21 cellular contexts compared by ENCODE assay signal in genomic region chr4:123597586-123597985, GRCh38.
DNase-seq lines count a peak whose midpoint lies in the region; TF ChIP-seq lines count a peak whose summit lies in the region.
"Had no signal": no experiment of that assay in that cellular context is flagged by ENCODE, and none has a peak within 500 bp of the region (broad histone marks: within the 10 kb centered on the region; RNA-seq: fewer than 3 reads in every experiment).

No MANE protein-coding gene starts in this region.

- DNase-seq in RPMI7951 (ENCODE audit: low read depth) = peak; percentile 73
- DNase-seq in endothelial cell (ENCODE audit: low spot score) = no peak
- DNase-seq in mesendoderm = peak; percentile 49
- DNase-seq in middle frontal gyrus (ENCODE audit: extremely low spot score, low spot score) = no peak
- DNase-seq in NCI-H1436 (lab: John Stamatoyannopoulos, UW) = no peak
- no peak for DNase-seq in neural progenitor cell (ENCODE audit: low spot score)
- DNase-seq in NAMALWA (ENCODE audit: low spot score) = no peak
- DNase-seq: activated CD4-positive, alpha-beta T cell treated with anti-CD3 and anti-CD28 coated beads, Interleukin-2, amount 50 U/mL, for 1 hour; activated naive CD4-positive, alpha-beta T cell treated with anti-CD3 and anti-CD28 coated beads, Interleukin-2, amount 50 U/mL, for 16 hours; Calu3; cerebellar nuclear complex; endodermal cell; immature natural killer cell; midbrain; NCI-H2029 treated with DMSO at 0.1 percent for 48 hours; NCI-H524 treated with DMSO at 0.1 percent for 48 hours; nucleus accumbens; sigmoid colon; stimulated activated CD4-positive, alpha-beta T cell treated with anti-CD3 and anti-CD28 coated beads, Interleukin-2, amount 100 ng/mL, for 48 hours; substantia nigra had no signal

- H3K9ac ChIP-seq in BLaER1 treated with 17β-estradiol and CSF1 and Interleukin-3, amounts not matched to agents 10 nM and 100 nM = no peak overlapping the region
- H3K9ac ChIP-seq in mesendoderm (ENCODE audit: low read length) = no peak overlapping the region
- no peak overlapping the region for H3K9ac ChIP-seq in neural progenitor cell

- H3K36me3 Mint-ChIP-seq in endothelial cell (ENCODE audit: low read depth, unreplicated experiment) (no peaks in the 10 kb centered on the region), neural progenitor cell (peaks cover 4% of the 10 kb centered on the region)

- peak overlapping the region in 8 of 11 experiments; percentile 85 to 99 (median 92); a peak in 12 of 22 replicates for H3K27ac ChIP-seq in BLaER1 treated with 17β-estradiol and CSF1 and Interleukin-3, amounts not matched to agents 10 nM and 100 nM
- H3K27ac ChIP-seq in mesendoderm (ENCODE audit: low read depth, low read length) = no peak overlapping the region
- H3K27ac ChIP-seq in neural progenitor cell = no peak overlapping the region
- H3K27ac ChIP-seq: sigmoid colon had no signal

- peaks cover 8% of the 10 kb centered on the region for H3F3A ChIP-seq in neural progenitor cell (ENCODE audit: low read depth)

- peaks cover 28 to 53% (median 48%) of the 10 kb centered on the region in 10 experiments for H3K4me1 ChIP-seq in BLaER1 treated with 17β-estradiol and CSF1 and Interleukin-3, amounts not matched to agents 10 nM and 100 nM
- H3K4me1 ChIP-seq in mesendoderm (ENCODE audit: control insufficient read depth, low read depth, low read length) (peaks cover 2% of the 10 kb centered on the region), neural progenitor cell (peaks cover 20% of the 10 kb centered on the region)

- peaks cover 2% of the 10 kb centered on the region for H3K27me3 Mint-ChIP-seq in endothelial cell (ENCODE audit: unreplicated experiment)
- H3K27me3 Mint-ChIP-seq in neural progenitor cell (ENCODE audit: insufficient read depth, low read depth) = peaks cover 7% of the 10 kb centered on the region

- peak overlapping the region in 6 of 11 experiments; percentile 22 to 83 (median 69); a peak in 10 of 22 replicates for H3K4me2 ChIP-seq in BLaER1 treated with 17β-estradiol and CSF1 and Interleukin-3, amounts not matched to agents 10 nM and 100 nM
- H3K4me2 ChIP-seq in mesendoderm (ENCODE audit: low read length) (no peak overlapping the region), neural progenitor cell (no peak overlapping the region)

- H3K9me3 ChIP-seq in BLaER1 treated with 17β-estradiol and CSF1 and Interleukin-3, amounts not matched to agents 10 nM and 100 nM (replicated peaks in 1 of 11) = peaks cover 0 to 9% (median 0%) of the 10 kb centered on the region in 11 experiments; a peak in 1 of 22 replicates
- no peaks in the 10 kb centered on the region for H3K9me3 ChIP-seq in neural progenitor cell (ENCODE audit: low read depth)
- H3K9me3 ChIP-seq: sigmoid colon had no signal

- H3K18ac ChIP-seq in mesendoderm (ENCODE audit: low read length) = no peak overlapping the region

- no peak overlapping the region for H2AK5ac ChIP-seq in mesendoderm (ENCODE audit: low read length)

- no peak for TF ChIP-seq CTCF in endothelial cell (IDR thresholded peaks at IDR 0.05; ENCODE audit: unreplicated experiment)
- TF ChIP-seq CTCF in neural progenitor cell (IDR thresholded peaks at IDR 0.05) = no peak

- no peak overlapping the region for H3K56ac ChIP-seq in mesendoderm (ENCODE audit: low read length)

- H3K27ac Mint-ChIP-seq in endothelial cell (ENCODE audit: unreplicated experiment) = peak overlapping the region; percentile 71
- H3K27ac Mint-ChIP-seq in neural progenitor cell = no peak overlapping the region
- H3K27ac Mint-ChIP-seq: endodermal cell had no signal

- no peak overlapping the region for H3K4ac ChIP-seq in mesendoderm (ENCODE audit: low read depth, low read length)

- H3K36me3 ChIP-seq in BLaER1 treated with 17β-estradiol and CSF1 and Interleukin-3, amounts not matched to agents 10 nM and 100 nM = no peaks in the 10 kb centered on the region
- H3K36me3 ChIP-seq in mesendoderm (ENCODE audit: control insufficient read depth, insufficient read depth, low read length) (no peaks in the 10 kb centered on the region), neural progenitor cell (no peaks in the 10 kb centered on the region)
- H3K36me3 ChIP-seq: sigmoid colon had no signal

- no peak overlapping the region for H3K23ac ChIP-seq in mesendoderm (ENCODE audit: low read length)

- no peaks in the 10 kb centered on the region for H3K9me3 Mint-ChIP-seq in endothelial cell (ENCODE audit: unreplicated experiment)
- peaks cover 5% of the 10 kb centered on the region for H3K9me3 Mint-ChIP-seq in neural progenitor cell
- H3K9me3 Mint-ChIP-seq: endodermal cell, immature natural killer cell had no signal

- no peak overlapping the region for H2BK120ac ChIP-seq in mesendoderm (ENCODE audit: low read depth, low read length)

- H2AFZ ChIP-seq in neural progenitor cell (replicated peaks) = no peak overlapping the region

- no peaks in the 10 kb centered on the region for H3K79me1 ChIP-seq in mesendoderm (ENCODE audit: low read length)

- no peaks in the 10 kb centered on the region for H4K20me1 ChIP-seq in BLaER1 treated with 17β-estradiol and CSF1 and Interleukin-3, amounts not matched to agents 10 nM and 100 nM
- H4K20me1 ChIP-seq in neural progenitor cell (ENCODE audit: low read depth) = no peaks in the 10 kb centered on the region

- H3K4me1 Mint-ChIP-seq in endothelial cell (ENCODE audit: unreplicated experiment) (peaks cover 68% of the 10 kb centered on the region), neural progenitor cell (peaks cover 28% of the 10 kb centered on the region)

- no peak overlapping the region for H3K4me3 ChIP-seq in BLaER1 treated with 17β-estradiol and CSF1 and Interleukin-3, amounts not matched to agents 10 nM and 100 nM
- H3K4me3 ChIP-seq in mesendoderm (ENCODE audit: low read length) = no peak overlapping the region
- H3K4me3 ChIP-seq in neural progenitor cell = no peak overlapping the region
- H3K4me3 ChIP-seq: sigmoid colon had no signal

- no peak overlapping the region for H2BK5ac ChIP-seq in mesendoderm (ENCODE audit: low read length)

- H2BK15ac ChIP-seq in mesendoderm (replicated peaks; ENCODE audit: low read depth) = no peak overlapping the region

- no CpG with 5 or more reads among the region's 1 CpG for WGBS in mesendoderm (ENCODE audit: extremely low coverage, insufficient coverage, low lambda C conversion rate)

- H3K4me3 Mint-ChIP-seq in endothelial cell (ENCODE audit: unreplicated experiment) (no peak overlapping the region), neural progenitor cell (no peak overlapping the region)
- H3K4me3 Mint-ChIP-seq: endodermal cell, immature natural killer cell had no signal

- no peaks in the 10 kb centered on the region for H3K79me2 ChIP-seq in mesendoderm (ENCODE audit: control insufficient read depth, insufficient read depth, low read length)
- H3K79me2 ChIP-seq in neural progenitor cell (ENCODE audit: low read depth) = no peaks in the 10 kb centered on the region

- no peak overlapping the region for H4K8ac ChIP-seq in mesendoderm (ENCODE audit: low read depth, low read length)

- H3K27me3 ChIP-seq in BLaER1 treated with 17β-estradiol and CSF1 and Interleukin-3, amounts not matched to agents 10 nM and 100 nM = peaks cover 0 to 8% (median 0%) of the 10 kb centered on the region in 11 experiments; a peak in 3 of 22 replicates
- no peaks in the 10 kb centered on the region for H3K27me3 ChIP-seq in mesendoderm (ENCODE audit: insufficient read depth, low read length, poor library complexity)
- H3K27me3 ChIP-seq in neural progenitor cell = no peaks in the 10 kb centered on the region
- H3K27me3 ChIP-seq: sigmoid colon had no signal

- H4K5ac ChIP-seq in mesendoderm (ENCODE audit: low read length) = no peak overlapping the region

Comparison
In these comparisons a context has a peak if more than half of its experiments do, and no peak if none do; other contexts are left out.
1. H3K27ac ChIP-seq: peak in BLaER1 treated with 17β-estradiol and CSF1 and Interleukin-3, amounts not matched to agents 10 nM and 100 nM (8 of 11); none in mesendoderm (single experiment) and neural progenitor cell (single experiment).
2. H3K4me2 ChIP-seq: peak in BLaER1 treated with 17β-estradiol and CSF1 and Interleukin-3, amounts not matched to agents 10 nM and 100 nM (6 of 11); none in mesendoderm (single experiment) and neural progenitor cell (single experiment).
3. DNase-seq: peak in RPMI7951 (single experiment) and mesendoderm (single experiment); none in endothelial cell (single experiment), middle frontal gyrus (single experiment), NCI-H1436 (single experiment), neural progenitor cell (single experiment) and NAMALWA (single experiment).